15 cellular contexts compared by ENCODE assay signal in genomic region chr18:32351014-32351413, GRCh38.
DNase-seq lines count a peak whose midpoint lies in the region; ATAC-seq, FAIRE-seq and TF ChIP-seq lines count a peak whose summit lies in the region.
"Had no signal": no experiment of that assay in that cellular context is flagged by ENCODE, and none has a peak within 500 bp of the region (broad histone marks: within the 10 kb centered on the region; RNA-seq: fewer than 3 reads in every experiment).

No MANE protein-coding gene starts in this region.

- H3K9me3 ChIP-seq in esophagus muscularis mucosa (no peaks in the 10 kb centered on the region), thoracic aorta (no peaks in the 10 kb centered on the region), ovary (no peaks in the 10 kb centered on the region)

- FAIRE-seq in RCC 7860 (lab: Jason Lieb, UNC) (peak; percentile 24), H54 (lab: Jason Lieb, UNC) (no peak)
- FAIRE-seq: H1 had no signal

- no peak for TF ChIP-seq EP300 in esophagus muscularis mucosa (IDR thresholded peaks at IDR 0.05)
- no peak for TF ChIP-seq EP300 in ovary (IDR thresholded peaks at IDR 0.05)

- 29% methylated on average over 1 of the region's 1 CpG for whole genome bisulfite sequencing in esophagus muscularis mucosa
- 6 to 19% (median 8%) methylated on average over 1 of the region's 1 CpG for WGBS in ovary, 3 donors

- peaks cover 22 to 84% (median 76%) of the 10 kb centered on the region in 4 donors for H3K4me1 ChIP-seq in esophagus muscularis mucosa
- peaks cover 37 to 67% of the 10 kb centered on the region in 2 donors for H3K4me1 ChIP-seq in thoracic aorta (ENCODE audit: control insufficient read depth in 1 of 2, low read depth in 2 of 2)
- peaks cover 5% of the 10 kb centered on the region for H3K4me1 ChIP-seq in ovary (ENCODE audit: insufficient read depth)

- peak overlapping the region; percentile 73 to 83 (median 82) for H3K27ac ChIP-seq in esophagus muscularis mucosa (replicated peaks in 1 of 4)
- peak overlapping the region; percentile 85 to 87 for H3K27ac ChIP-seq in thoracic aorta
- H3K27ac ChIP-seq in ovary: peak overlapping the region in 1 of 2 donors; percentile 37
- H3K27ac ChIP-seq: C4-2B had no signal

- TF ChIP-seq CTCF in esophagus muscularis mucosa (IDR thresholded peaks at IDR 0.05): no peak
- TF ChIP-seq CTCF in thoracic aorta (IDR thresholded peaks at IDR 0.05): no peak
- TF ChIP-seq CTCF in ovary (IDR thresholded peaks at IDR 0.05): no peak

- H3K27me3 ChIP-seq in esophagus muscularis mucosa (no peaks in the 10 kb centered on the region), thoracic aorta (replicated peaks; ENCODE audit: insufficient read depth) (no peaks in the 10 kb centered on the region), ovary (no peaks in the 10 kb centered on the region)

- no peak overlapping the region for H3K4me3 ChIP-seq in esophagus muscularis mucosa
- H3K4me3 ChIP-seq in thoracic aorta: no peak overlapping the region
- no peak overlapping the region for H3K4me3 ChIP-seq in ovary

- intact Hi-C loops in esophagus muscularis mucosa (cut with DNase I) (no loop called here), ovary (cut with DNase I) (no loop called here)

- ATAC-seq in thoracic aorta (ENCODE audit: insufficient number of reproducible peaks, low FRiP score, low read depth): peak; percentile 89
- ATAC-seq: activated CD4-positive, CD25-positive, alpha-beta regulatory T cell treated with anti-CD3 and anti-CD28 coated beads, Interleukin-2, amount 50 U/mL, for 24 hours; effector memory CD8-positive, alpha-beta T cell had no signal

- TF ChIP-seq POLR2A in esophagus muscularis mucosa (IDR thresholded peaks at IDR 0.05; ENCODE audit: low read depth): no peak
- no peak for TF ChIP-seq POLR2A in H54 (IDR thresholded peaks at IDR 0.05; ENCODE audit: low read depth, low read length)
- no peak for TF ChIP-seq POLR2A in ovary (IDR thresholded peaks at IDR 0.05)

- H3K36me3 ChIP-seq in esophagus muscularis mucosa (no peaks in the 10 kb centered on the region), thoracic aorta (no peaks in the 10 kb centered on the region), ovary (no peaks in the 10 kb centered on the region)

- DNase-seq in RCC 7860 (ENCODE audit: low spot score) (no peak), esophagus muscularis mucosa (ENCODE audit: extremely low spot score) (no peak), left kidney (ENCODE audit: low read depth, low spot score) (peak; percentile 23), thoracic aorta (ENCODE audit: low spot score) (no peak), H54 (ENCODE audit: insufficient read length, low spot score) (no peak), iPS-NIHi7 (ENCODE audit: extremely low spot score) (no peak), ovary (no peak)
- DNase-seq in stimulated activated CD4-positive, alpha-beta T cell treated with anti-CD3 and anti-CD28 coated beads, Interleukin-15, amount 100 ng/mL, for 24 hours: no peak
- DNase-seq: effector memory CD8-positive, alpha-beta T cell; NCI-H2107; stimulated activated CD4-positive, alpha-beta T cell treated with anti-CD3 and anti-CD28 coated beads, Interleukin-4, amount 100 ng/mL, for 4 hours; stimulated activated naive CD4-positive, alpha-beta T cell had no signal
